14 cellular contexts compared by ENCODE assay signal in the genomic region with DNA sequence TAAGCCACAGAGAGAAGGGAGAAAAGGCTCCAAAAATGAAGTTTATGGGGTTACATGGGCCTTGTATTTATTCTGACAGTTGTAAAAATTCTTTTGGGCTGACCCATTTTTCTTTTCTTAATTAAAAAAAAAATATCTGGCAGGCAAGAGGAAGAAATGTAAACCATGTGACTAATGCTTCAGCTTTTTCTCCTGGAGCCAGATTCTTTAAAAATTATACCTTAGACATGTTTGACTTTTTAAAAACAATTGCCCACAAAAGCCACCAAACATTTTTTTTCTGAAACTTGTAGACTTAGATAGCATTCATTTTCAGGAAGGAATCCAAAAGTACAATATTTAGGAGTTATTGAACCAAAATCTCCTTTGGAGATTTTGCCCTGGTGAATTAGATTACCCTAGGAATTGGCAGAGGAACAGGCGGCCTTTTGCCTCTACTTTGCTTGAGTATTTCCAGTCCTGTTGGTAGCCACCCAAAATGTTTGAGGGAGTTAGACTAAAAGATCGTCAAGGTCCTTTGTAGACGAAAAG. TPM values are rescaled to one million over a fixed set of nuclear protein-coding genes. Genes with fewer than 3 reads are reported as not detected.
DNase-seq lines count a peak whose midpoint lies in the region; ATAC-seq and TF ChIP-seq lines count a peak whose summit lies in the region.
"Had no signal": no experiment of that assay in that cellular context is flagged by ENCODE, and none has a peak within 500 bp of the region (broad histone marks: within the 10 kb centered on the region; RNA-seq: fewer than 3 reads in every experiment).

No MANE protein-coding gene starts in this region.

- no peaks in the 10 kb centered on the region for H3K9me3 Mint-ChIP-seq in HFFc6
- H3K9me3 Mint-ChIP-seq: activated naive CD8-positive, alpha-beta T cell treated with anti-CD3 and anti-CD28 coated beads for 36 hours had no signal

- H3K27me3 Mint-ChIP-seq in HFFc6 (ENCODE audit: insufficient read depth) = peaks cover 3% of the 10 kb centered on the region
- H3K27me3 Mint-ChIP-seq: activated naive CD8-positive, alpha-beta T cell treated with anti-CD3 and anti-CD28 coated beads for 36 hours had no signal

- ATAC-seq in thoracic aorta (ENCODE audit: insufficient number of reproducible peaks, low FRiP score, low read depth) = peak; percentile 49
- ATAC-seq: activated CD8-positive, alpha-beta T cell treated with anti-CD3 and anti-CD28 coated beads, Interleukin-2, amount 10 ng/mL, durations not matched to agents 7 days and 5 days; mucosa of descending colon; T-helper 17 cell had no signal

- TF ChIP-seq CTCF in HFFc6 (IDR thresholded peaks at IDR 0.05) (no peak), choroid plexus epithelial cell (conservative IDR thresholded peaks at IDR 0.05; ENCODE audit: low read depth, low read length) (no peak), thoracic aorta (IDR thresholded peaks at IDR 0.05) (no peak)

- H3K4me3 Mint-ChIP-seq in HFFc6 = peak overlapping the region; percentile 18
- H3K4me3 Mint-ChIP-seq: activated CD8-positive, alpha-beta T cell treated with anti-CD3 and anti-CD28 coated beads, Interleukin-2, amount 10 ng/mL, durations not matched to agents 7 days and 5 days; activated naive CD8-positive, alpha-beta T cell treated with anti-CD3 and anti-CD28 coated beads for 36 hours; T-helper 17 cell had no signal

- H3K27me3 ChIP-seq in layer of hippocampus (ENCODE audit: control insufficient read depth, insufficient read depth, low read length) = no peaks in the 10 kb centered on the region
- H3K27me3 ChIP-seq in thoracic aorta (replicated peaks; ENCODE audit: insufficient read depth) = no peaks in the 10 kb centered on the region
- H3K27me3 ChIP-seq: gastrocnemius medialis had no signal

- no peaks in the 10 kb centered on the region for H3K36me3 ChIP-seq in thoracic aorta
- H3K36me3 ChIP-seq: gastrocnemius medialis had no signal

- peaks cover 30 to 39% of the 10 kb centered on the region in 2 donors for H3K4me1 ChIP-seq in thoracic aorta (ENCODE audit: control insufficient read depth in 1 of 2, low read depth in 2 of 2)

- H3K4me1 Mint-ChIP-seq in HFFc6 (ENCODE audit: low read depth) = peaks cover 63% of the 10 kb centered on the region
- H3K4me1 Mint-ChIP-seq: activated naive CD8-positive, alpha-beta T cell treated with anti-CD3 and anti-CD28 coated beads for 36 hours had no signal

- H3K4me3 ChIP-seq in choroid plexus epithelial cell (ENCODE audit: low read depth, low read length) (no peak overlapping the region), thoracic aorta (peak overlapping the region; percentile 12)
- H3K4me3 ChIP-seq: gastrocnemius medialis, mucosa of descending colon had no signal

- DNase-seq in HFFc6 (peak; percentile 65), choroid plexus epithelial cell (ENCODE audit: low read depth) (peak; percentile 35), thoracic aorta (ENCODE audit: low spot score) (no peak), COLO668 (lab: John Stamatoyannopoulos, UW; ENCODE audit: unreplicated experiment) (no peak), NCI-H1092 (lab: John Stamatoyannopoulos, UW) (no peak), NCI-H1694 (lab: John Stamatoyannopoulos, UW) (no peak)
- DNase-seq in stimulated activated CD4-positive, alpha-beta T cell treated with anti-CD3 and anti-CD28 coated beads, Interleukin-1b, Interleukin-23, amount 100 ng/mL, for 48 hours = no peak
- DNase-seq: activated CD8-positive, alpha-beta T cell treated with anti-CD3 and anti-CD28 coated beads, Interleukin-2, amount 10 ng/mL, durations not matched to agents 7 days and 5 days; activated naive CD8-positive, alpha-beta T cell treated with anti-CD3 and anti-CD28 coated beads for 36 hours; gastrocnemius medialis; mucosa of descending colon; NCI-H146; T-helper 17 cell had no signal

- peaks cover 10% of the 10 kb centered on the region for H3K36me3 Mint-ChIP-seq in HFFc6 (ENCODE audit: low read depth)
- H3K36me3 Mint-ChIP-seq: activated naive CD8-positive, alpha-beta T cell treated with anti-CD3 and anti-CD28 coated beads for 36 hours had no signal

- H3K27ac ChIP-seq in layer of hippocampus (ENCODE audit: low read depth, low read length) (peak overlapping the region; percentile 19), thoracic aorta (peak overlapping the region; percentile 79 to 86)

- H3K27ac Mint-ChIP-seq in HFFc6 = peak overlapping the region; percentile 76
- H3K27ac Mint-ChIP-seq: activated CD8-positive, alpha-beta T cell treated with anti-CD3 and anti-CD28 coated beads, Interleukin-2, amount 10 ng/mL, durations not matched to agents 7 days and 5 days; activated naive CD8-positive, alpha-beta T cell treated with anti-CD3 and anti-CD28 coated beads for 36 hours; T-helper 17 cell had no signal

- no peaks in the 10 kb centered on the region for H3K9me3 ChIP-seq in thoracic aorta
- H3K9me3 ChIP-seq: gastrocnemius medialis, mucosa of descending colon had no signal

RNA-seq across cellular contexts. Expression of gene RGL1, which starts 17.2 kb away (rescaled TPM):
- 10 to 100 TPM; 12.0 to 16.8 (median 14.7) TPM for total RNA-seq in HFFc6 (2021; fragmentation: NEBNext Ultra II Directional; extraction: Animal tissue kit (Norgen Biotek cat#: 25700))
- 10 to 100 TPM; 27.6 to 35.7 TPM for total RNA-seq in thoracic aorta

Comparison
In these comparisons a context has a peak if more than half of its experiments do, and no peak if none do; other contexts are left out.
1. DNase-seq: peak in HFFc6 (single experiment) and choroid plexus epithelial cell (single experiment); none in thoracic aorta (single experiment), COLO668 (single experiment), NCI-H1092 (single experiment), stimulated activated CD4-positive, alpha-beta T cell treated with anti-CD3 and anti-CD28 coated beads, Interleukin-1b, Interleukin-23, amount 100 ng/mL, for 48 hours (single experiment) and NCI-H1694 (single experiment).